7 cellular contexts compared by ENCODE assay signal in the genomic region with DNA sequence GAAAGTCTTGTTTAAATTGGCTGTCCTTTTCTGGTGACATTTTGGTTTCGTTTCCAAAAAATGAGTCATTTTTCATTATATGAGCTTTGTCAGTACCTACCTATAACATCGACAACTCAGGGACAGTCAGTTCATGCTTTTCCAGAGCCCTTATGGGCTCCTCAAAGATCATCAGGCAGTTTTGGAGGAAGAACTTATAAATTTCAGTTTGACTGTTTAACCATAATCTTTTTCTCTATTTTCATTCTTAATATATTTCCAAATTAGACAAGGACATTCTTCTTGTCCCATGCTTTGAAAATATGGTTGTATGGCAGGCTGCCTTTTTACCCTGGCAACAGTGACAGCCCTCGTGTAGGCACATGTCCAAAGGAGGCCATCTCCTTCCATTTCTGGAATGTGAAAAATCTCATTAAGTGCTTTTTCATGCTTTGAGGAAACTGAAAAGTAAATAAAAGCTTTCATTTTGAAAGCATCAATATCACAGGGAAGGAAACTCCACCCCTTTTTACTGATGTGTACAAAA. TPM values are rescaled to one million over a fixed set of nuclear protein-coding genes. Genes with fewer than 3 reads are reported as not detected.
DNase-seq lines count a peak whose midpoint lies in the region; ATAC-seq, FAIRE-seq and TF ChIP-seq lines count a peak whose summit lies in the region.

No MANE protein-coding gene starts in this region.

- DNase-seq in GM12865 (ENCODE audit: low read depth) (peak; percentile 53), OCI-LY7 (ENCODE audit: low spot score) (no peak), small intestine (peak; percentile 17), GM23338 (ENCODE audit: low spot score) (no peak)
- no peak for DNase-seq in effector memory CD8-positive, alpha-beta T cell
- no peak for DNase-seq in activated effector memory CD4-positive, alpha-beta T cell treated with Interleukin-2 at 50 U/mL for 16 hours

- intact Hi-C loops in OCI-LY7 (cut with micrococcal nuclease; ENCODE audit: unreplicated experiment): no loop called here

- H3K79me2 ChIP-seq in OCI-LY7 (ENCODE audit: insufficient read depth, low read depth, low read length) (no peaks in the 10 kb centered on the region), GM23338 (replicated peaks; ENCODE audit: insufficient read depth) (no peaks in the 10 kb centered on the region)

- TF ChIP-seq CTCF in GM12865 (IDR thresholded peaks at IDR 0.05; ENCODE audit: insufficient read depth, low read depth, low read length, missing control alignments) (no peak), OCI-LY7 (conservative IDR thresholded peaks at IDR 0.05; ENCODE audit: low read length) (no peak), GM23338 (conservative IDR thresholded peaks at IDR 0.05; ENCODE audit: low read depth in 2 of 2) (no peak)

- CTCF ChIA-PET in OCI-LY7 (lab: Charles Lee; ENCODE audit: unreplicated experiment): no interaction called here

- H3K27me3 ChIP-seq in small intestine (ENCODE audit: control insufficient read depth in 2 of 2, insufficient read depth in 2 of 2, low read length in 2 of 2) (no peaks in the 10 kb centered on the region), GM23338 (ENCODE audit: insufficient read depth) (peaks cover 12% of the 10 kb centered on the region)

- H3K9me3 Mint-ChIP-seq in effector memory CD8-positive, alpha-beta T cell: no peaks in the 10 kb centered on the region
- peaks cover 4% of the 10 kb centered on the region; the same call in 2 of the 3 replicates for H3K9me3 Mint-ChIP-seq in GM23338

- H3K4me2 ChIP-seq in OCI-LY7 (ENCODE audit: low read length) (peak overlapping the region; percentile 43; the same call in 1 of the 2 replicates), GM23338 (no peak overlapping the region)

- peaks cover 12% of the 10 kb centered on the region; the same call in 1 of the 2 replicates for H3K9me3 ChIP-seq in OCI-LY7 (ENCODE audit: low read length)
- H3K9me3 ChIP-seq in small intestine (ENCODE audit: control insufficient read depth, low read depth): no peaks in the 10 kb centered on the region

- peak overlapping the region; percentile 44 to 64 for H3K4me3 Mint-ChIP-seq in effector memory CD8-positive, alpha-beta T cell
- H3K4me3 Mint-ChIP-seq in GM23338: no peak overlapping the region

- peak overlapping the region; percentile 69 to 86 for H3K27ac Mint-ChIP-seq in effector memory CD8-positive, alpha-beta T cell
- H3K27ac Mint-ChIP-seq in GM23338: no peak overlapping the region

- FAIRE-seq in small intestine (lab: Jason Lieb, UNC): no peak

- H3K36me3 Mint-ChIP-seq in effector memory CD8-positive, alpha-beta T cell (ENCODE audit: insufficient read depth): peaks cover 4% of the 10 kb centered on the region
- peaks cover 7% of the 10 kb centered on the region; the same call in 1 of the 3 replicates for H3K36me3 Mint-ChIP-seq in GM23338 (ENCODE audit: low read depth)

- H3K36me3 ChIP-seq in OCI-LY7 (ENCODE audit: insufficient read depth, low read length) (no peaks in the 10 kb centered on the region), small intestine (ENCODE audit: control insufficient read depth in 2 of 2, insufficient read depth in 2 of 2, low read length in 2 of 2) (no peaks in the 10 kb centered on the region), GM23338 (ENCODE audit: insufficient read depth) (no peaks in the 10 kb centered on the region)

- H3K27me3 Mint-ChIP-seq in effector memory CD8-positive, alpha-beta T cell: no peaks in the 10 kb centered on the region
- peaks cover 9% of the 10 kb centered on the region for H3K27me3 Mint-ChIP-seq in GM23338 (ENCODE audit: insufficient read depth, low read depth, poor library complexity)

- H3F3A ChIP-seq in GM23338 (replicated peaks; ENCODE audit: low read depth): peaks cover 8% of the 10 kb centered on the region; the same call in 1 of the 2 replicates

- POLR2A ChIA-PET in OCI-LY7 (lab: Charles Lee): interaction anchor here (1.1 to 1.4 kb wide), 2 partner anchors 21 to 82 kb away, joined by 3 to 4 read pairs; no protein-coding TSS in a partner anchor

- peak overlapping the region; percentile 24; the same call in 1 of the 2 replicates for H3K4me3 ChIP-seq in GM12865 (ENCODE audit: low read depth, low read length)
- H3K4me3 ChIP-seq in OCI-LY7 (ENCODE audit: low read depth, low read length, poor library complexity, severe bottlenecking): no peak overlapping the region
- H3K4me3 ChIP-seq in small intestine (ENCODE audit: low read depth in 1 of 2, low read length in 2 of 2): no peak overlapping the region
- H3K4me3 ChIP-seq in GM23338: no peak overlapping the region

- H2AFZ ChIP-seq in OCI-LY7 (ENCODE audit: low read length): peak overlapping the region; percentile 91
- H2AFZ ChIP-seq in GM23338: no peak overlapping the region

- 23 to 41% (median 32%) methylated on average over 3 of the region's 3 CpGs for WGBS in small intestine, 3 donors

- no peaks in the 10 kb centered on the region for H3K9me2 ChIP-seq in OCI-LY7 (ENCODE audit: insufficient read depth, low read length)
- no peaks in the 10 kb centered on the region for H3K9me2 ChIP-seq in GM23338 (ENCODE audit: insufficient read depth)

- no peaks in the 10 kb centered on the region for H4K20me1 ChIP-seq in OCI-LY7 (ENCODE audit: insufficient read depth, low read length)
- no peaks in the 10 kb centered on the region; the same call in 1 of the 2 replicates for H4K20me1 ChIP-seq in GM23338 (replicated peaks; ENCODE audit: insufficient read depth)

- no TSS peak for BruUV-seq in OCI-LY7 (replicated peaks; lab: Mats Ljungman, UMichigan)

- peaks cover 9 to 10% of the 10 kb centered on the region in 2 donors for H3K4me1 Mint-ChIP-seq in effector memory CD8-positive, alpha-beta T cell (ENCODE audit: low read depth in 2 of 2)
- H3K4me1 Mint-ChIP-seq in GM23338: peaks cover 7% of the 10 kb centered on the region; the same call in 2 of the 3 replicates

- peaks cover 38% of the 10 kb centered on the region for H3K4me1 ChIP-seq in OCI-LY7 (ENCODE audit: insufficient read depth, low read length, poor library complexity, severe bottlenecking)
- peaks cover 3 to 4% of the 10 kb centered on the region in 2 donors for H3K4me1 ChIP-seq in small intestine (ENCODE audit: control insufficient read depth in 2 of 2, insufficient read depth in 1 of 2, low read depth in 1 of 2, low read length in 1 of 2)
- peaks cover 5% of the 10 kb centered on the region for H3K4me1 ChIP-seq in GM23338 (ENCODE audit: insufficient read depth)

- no peak overlapping the region for H3K27ac ChIP-seq in OCI-LY7 (ENCODE audit: low read depth, low read length, poor library complexity, severe bottlenecking)
- peak overlapping the region in 1 of 2 donors; percentile 76 for H3K27ac ChIP-seq in small intestine (ENCODE audit: low read depth in 1 of 2, low read length in 1 of 2)
- no peak overlapping the region for H3K27ac ChIP-seq in GM23338 (ENCODE audit: low read depth)

- ATAC-seq in GM21825 (IDR thresholded peaks at IDR 0.05; ENCODE audit: unreplicated experiment): peak; percentile 49
- ATAC-seq in effector memory CD8-positive, alpha-beta T cell (replicated peaks): no peak
- no peak for ATAC-seq in GM23338

TF ChIP-seq in GM23338, 12 proteins besides CTCF, POLR2A, EP300 and RAD21 (continues in another document):
- TF ChIP-seq POLR2AphosphoS5 (IDR thresholded peaks at IDR 0.05; ENCODE audit: low read depth) (no peak), ZNF331 (CRISPR knock-in tag; IDR thresholded peaks at IDR 0.05; ENCODE audit: low read depth) (no peak)

RNA-seq across cellular contexts. Expression of gene PROC, which starts 7.3 kb away (rescaled TPM):
- total RNA-seq in OCI-LY7 (2014; rRNA removed; shearing (Covaris generic)): 0.41 TPM in 1 of 2 replicates, not detected in the other
- 0.59 TPM in 1 of 2 replicates, not detected in the other for total RNA-seq in OCI-LY7 (2022)
- 1 to 10 TPM; 1.0 to 6.0 (median 3.8) TPM for polyA plus RNA-seq in small intestine
- total RNA-seq in GM23338 (2014; rRNA removed; shearing (Covaris generic)): 1.2 and 1.7 TPM in 2 replicates
- polyA plus RNA-seq in GM23338 (2016; fragmentation: Nextera tagmentation; extraction: Ambion mirVana): 2.4 and 2.7 TPM in 2 replicates

RNA-seq across cellular contexts. Expression of gene MAP3K2, which starts 23.2 kb away (rescaled TPM):
- total RNA-seq in OCI-LY7 (2014; rRNA removed; shearing (Covaris generic)): 33.2 and 47.5 TPM in 2 replicates
- 52.5 and 55.9 TPM in 2 replicates for total RNA-seq in OCI-LY7 (2022)
- polyA plus RNA-seq in small intestine: 10 to 100 TPM in 1 of 3 donors, 1 to 10 TPM in 2; 6.7 to 12.7 (median 8.9) TPM
- total RNA-seq in GM23338 (2014; rRNA removed; shearing (Covaris generic)): 23.5 and 24.7 TPM in 2 replicates
- 7.3 and 10.2 TPM in 2 replicates for polyA plus RNA-seq in GM23338 (2016; fragmentation: Nextera tagmentation; extraction: Ambion mirVana)

Comparison
In these comparisons a context has a peak if more than half of its experiments do, and no peak if none do; other contexts are left out.
1. DNase-seq: peak in GM12865 (single experiment) and small intestine (single experiment); none in OCI-LY7 (single experiment), effector memory CD8-positive, alpha-beta T cell (0 of 3), activated effector memory CD4-positive, alpha-beta T cell treated with Interleukin-2 at 50 U/mL for 16 hours (single experiment) and GM23338 (single experiment).